ENCODE assay signal across 10 cellular contexts in genomic region chr10:80681142-80681541, GRCh38.
"Had no signal": no experiment of that assay in that cellular context is flagged by ENCODE, and none has a peak within 500 bp of the region (broad histone marks: within the 10 kb centered on the region; RNA-seq: fewer than 3 reads in every experiment).

No MANE protein-coding gene starts in this region.

- H3K4me3 ChIP-seq: GM23248, HAP-1 had no signal

- H3K9me3 Mint-ChIP-seq: HFFc6, IgD-negative memory B cell had no signal

- DNase-seq: GM23248, GOT3, H7, HFFc6, KBM-7 had no signal

- H3K4me1 ChIP-seq: HAP-1 had no signal

- H3K36me3 ChIP-seq: HAP-1 had no signal

- H3K27ac ChIP-seq: GM23248, KMS-11 had no signal

- H3K4me3 Mint-ChIP-seq: HFFc6, IgD-negative memory B cell had no signal

- H3K27ac Mint-ChIP-seq: HFFc6, IgD-negative memory B cell had no signal

- H3K9ac ChIP-seq: GM23248, KMS-11 had no signal

- ATAC-seq: HCT116, HepG2 had no signal

- H3K4me2 ChIP-seq: KMS-11 had no signal

- H3K9me3 ChIP-seq: HAP-1 had no signal

- H2AFZ ChIP-seq: GM23248 had no signal

- H3K36me3 Mint-ChIP-seq: IgD-negative memory B cell had no signal
